In the genomic region with DNA sequence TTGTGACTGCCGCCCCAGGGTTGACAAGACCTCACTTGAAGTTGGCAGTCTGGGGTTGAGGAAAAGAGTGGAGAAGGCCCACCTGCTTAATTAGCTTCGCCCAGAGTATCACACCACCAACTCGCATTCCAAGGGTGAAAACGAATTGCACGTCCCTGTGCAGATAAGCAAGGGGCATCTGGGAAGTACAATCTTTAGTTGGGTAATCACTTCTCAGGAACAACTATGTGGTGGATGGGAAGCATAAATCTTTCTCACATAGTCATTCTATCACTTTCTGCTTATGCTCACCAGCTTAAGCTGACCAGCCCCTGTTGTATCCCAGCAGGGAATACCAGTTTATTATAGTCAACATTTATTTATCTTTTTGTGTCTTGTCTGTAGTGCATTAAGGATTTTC, we compare ENCODE assay signal across 22 cellular contexts.
"Had no signal": no experiment of that assay in that cellular context is flagged by ENCODE, and none has a peak within 500 bp of the region (broad histone marks: within the 10 kb centered on the region; RNA-seq: fewer than 3 reads in every experiment).

No MANE protein-coding gene starts in this region.

- H3K9me3 ChIP-seq: body of pancreas, colonic mucosa, gastrocnemius medialis, thoracic aorta, uterus had no signal

- H3K27ac ChIP-seq: body of pancreas, colonic mucosa, gastrocnemius medialis, thoracic aorta, uterus had no signal

- H3K27me3 Mint-ChIP-seq: activated CD4-positive, alpha-beta T cell treated with anti-CD3 and anti-CD28 coated beads for 36 hours; activated naive CD8-positive, alpha-beta T cell; naive thymus-derived CD8-positive, alpha-beta T cell; type B pancreatic cell had no signal

- H3K4me3 ChIP-seq: body of pancreas, colonic mucosa, gastrocnemius medialis, thoracic aorta, uterus had no signal

- ATAC-seq: activated CD4-positive, alpha-beta T cell treated with anti-CD3 and anti-CD28 coated beads for 36 hours; body of pancreas; gastrocnemius medialis; left ventricle myocardium superior; naive thymus-derived CD8-positive, alpha-beta T cell; right cardiac atrium; stimulated activated naive CD8-positive, alpha-beta T cell treated with anti-CD3 and anti-CD28 coated beads, Interleukin-15, Interleukin-2, amounts not matched to agents 100 U/mL and 50 U/mL, for 24 hours had no signal

- H3K4me3 Mint-ChIP-seq: activated CD4-positive, alpha-beta T cell treated with anti-CD3 and anti-CD28 coated beads for 36 hours; activated naive CD8-positive, alpha-beta T cell; naive thymus-derived CD8-positive, alpha-beta T cell; type B pancreatic cell had no signal

- H3K4me1 ChIP-seq: colonic mucosa, gastrocnemius medialis, uterus had no signal

- H3K27ac Mint-ChIP-seq: activated CD4-positive, alpha-beta T cell treated with anti-CD3 and anti-CD28 coated beads for 36 hours; activated naive CD8-positive, alpha-beta T cell; type B pancreatic cell had no signal

- H3K27me3 ChIP-seq: body of pancreas, colonic mucosa, gastrocnemius medialis, uterus had no signal

- DNase-seq: activated CD4-positive, alpha-beta T cell treated with anti-CD3 and anti-CD28 coated beads for 36 hours; activated CD4-positive, alpha-beta T cell treated with anti-CD3 and anti-CD28 coated beads, Interleukin-2, amount 50 U/mL, for 4 hours; activated CD4-positive, CD25-positive, alpha-beta regulatory T cell; activated CD8-positive, alpha-beta memory T cell treated with anti-CD3 and anti-CD28 coated beads for 24 hours; activated effector memory CD4-positive, alpha-beta T cell treated with Interleukin-2 at 50 U/mL for 16 hours; activated naive CD4-positive, alpha-beta T cell treated with Interleukin-2 at 50 U/mL for 16 hours; aorta; body of pancreas; colonic mucosa; effector CD8-positive, alpha-beta T cell; gastrocnemius medialis; glutamatergic neuron; islet precursor cell; left ventricle myocardium superior; naive thymus-derived CD8-positive, alpha-beta T cell; right cardiac atrium; stimulated activated CD4-positive, alpha-beta T cell treated with anti-CD3 and anti-CD28 coated beads, Interleukin-2, amount 100 ng/mL, for 48 hours; stimulated activated naive CD8-positive, alpha-beta T cell treated with anti-CD3 and anti-CD28 coated beads, Interleukin-15, Interleukin-2, amounts not matched to agents 100 U/mL and 50 U/mL, for 24 hours; uterus had no signal

- H3K9me3 Mint-ChIP-seq: naive thymus-derived CD8-positive, alpha-beta T cell; type B pancreatic cell had no signal

- H3K36me3 ChIP-seq: colonic mucosa, uterus had no signal
